Comparison of ENCODE assay signal across 8 cellular contexts in the genomic region with DNA sequence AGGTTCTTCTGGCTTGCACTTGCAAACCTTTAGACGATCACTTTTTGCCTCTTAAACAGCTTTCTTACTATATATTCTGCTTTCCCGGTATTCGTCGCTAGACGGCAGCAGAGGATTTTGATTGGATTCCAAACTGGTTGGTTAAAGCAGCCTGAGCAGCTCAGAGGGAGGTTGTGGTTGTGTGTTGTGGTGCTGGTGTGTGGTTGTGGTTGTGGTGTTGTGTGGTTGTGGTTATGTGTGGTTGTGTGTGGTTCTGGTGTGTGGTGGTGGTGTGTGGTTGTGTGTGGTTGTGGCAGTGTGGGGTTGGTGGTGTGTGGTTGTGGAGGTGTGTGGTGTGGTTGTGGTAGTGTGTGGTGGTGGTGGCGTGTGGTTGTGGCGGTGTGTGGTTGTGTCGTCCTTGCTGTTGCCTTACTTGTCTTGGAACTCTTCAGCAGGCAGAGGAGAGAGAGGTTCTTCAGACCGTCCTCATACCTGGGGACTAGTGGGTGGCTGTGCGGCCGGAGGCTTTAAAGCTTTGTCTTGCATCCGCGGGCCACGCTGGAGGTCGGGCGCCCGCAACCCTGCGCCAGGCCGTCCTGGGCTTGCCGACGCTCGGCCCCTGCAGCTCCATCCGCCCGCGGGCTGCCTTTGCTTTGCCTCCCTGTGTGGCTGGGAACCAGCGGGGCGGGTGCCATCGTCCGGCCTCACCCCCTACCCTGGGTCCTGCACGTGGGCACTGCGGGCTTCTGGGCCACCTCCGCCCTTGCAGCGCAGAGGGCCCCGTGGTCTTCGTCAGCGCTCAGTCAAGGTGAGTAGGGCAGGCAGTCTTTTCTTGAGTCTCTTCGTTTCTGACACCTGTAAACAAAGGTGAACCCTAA.
DNase-seq lines count a peak whose midpoint lies in the region; ATAC-seq and TF ChIP-seq lines count a peak whose summit lies in the region.

No MANE protein-coding gene starts in this region.

- H3K36me3 ChIP-seq in RWPE2 (ENCODE audit: low read depth) (no peaks in the 10 kb centered on the region), vagina (no peaks in the 10 kb centered on the region)

- H3K4me3 ChIP-seq in RWPE2 (ENCODE audit: severe bottlenecking) (no peak overlapping the region), dorsolateral prefrontal cortex (no peak overlapping the region), vagina (no peak overlapping the region)

- H3K9me3 ChIP-seq in RWPE2 (ENCODE audit: severe bottlenecking) (no peaks in the 10 kb centered on the region), vagina (no peaks in the 10 kb centered on the region)

- DNase-seq in NCI-H2227 (lab: John Stamatoyannopoulos, UW; ENCODE audit: unreplicated experiment) (peak; percentile 5), NCI-H2227 treated with DMSO at 0.1 percent for 48 hours (lab: John Stamatoyannopoulos, UW) (no peak), RWPE2 (ENCODE audit: low spot score) (no peak), dorsolateral prefrontal cortex (peak in 3 of 10 donors; percentile 29 to 72 (median 55)), lung microvascular endothelial cell (ENCODE audit: low read depth in 2 of 2) (peak; percentile 53 to 68), vagina (ENCODE audit: extremely low spot score in 2 of 2) (no peak)

- TF ChIP-seq POLR2A in vagina (IDR thresholded peaks at IDR 0.05) = no peak

- ATAC-seq in RWPE2 (ENCODE audit: low read depth) (peak; percentile 43; the same call in 2 of the 3 replicates), HG03571 (IDR thresholded peaks at IDR 0.05; ENCODE audit: unreplicated experiment) (no peak)

- H3K4me1 ChIP-seq in RWPE2 (ENCODE audit: insufficient read depth, poor library complexity, severe bottlenecking) (no peaks in the 10 kb centered on the region), vagina (no peaks in the 10 kb centered on the region)

- intact Hi-C loops in dorsolateral prefrontal cortex (cut with DNase I) (loop anchor here in 1 of 2 donors (5.0 kb wide), 1 partner anchor 257 kb away; no protein-coding TSS in a partner anchor), vagina (cut with DNase I) (loop anchor here (10.0 kb wide), 1 partner anchor 254 kb away; no protein-coding TSS in a partner anchor)

- H3K27ac ChIP-seq in RWPE2 (ENCODE audit: poor library complexity, severe bottlenecking) (no peak overlapping the region), dorsolateral prefrontal cortex (peak overlapping the region in 1 of 59 donors; percentile 54), vagina (no peak overlapping the region)

- TF ChIP-seq CTCF in LNCAP (IDR thresholded peaks at IDR 0.05) (peak; percentile 82), RWPE2 (IDR thresholded peaks at IDR 0.05; ENCODE audit: poor library complexity, severe bottlenecking) (peak; percentile 89), dorsolateral prefrontal cortex (IDR thresholded peaks at IDR 0.05 in 54 of 56, conservative IDR thresholded peaks at IDR 0.05 in 2 of 56; ENCODE audit: low read depth in 1 of 56, partially characterized antibody in 56 of 56) (peak in 55 of 56 donors; percentile 16 to 72 (median 54)), vagina (IDR thresholded peaks at IDR 0.05) (peak in 2 of 3 experiments; percentile 22 to 33)

- H3K27me3 ChIP-seq in RWPE2 (ENCODE audit: insufficient read depth, poor library complexity, severe bottlenecking) (no peaks in the 10 kb centered on the region), dorsolateral prefrontal cortex (peaks cover 0 to 15% (median 0%) of the 10 kb centered on the region in 45 donors), vagina (no peaks in the 10 kb centered on the region)

Comparison
In these comparisons a context has a peak if more than half of its experiments do, and no peak if none do; other contexts are left out.
1. DNase-seq: peak in NCI-H2227 (single experiment) and lung microvascular endothelial cell (2 of 2); none in NCI-H2227 treated with DMSO at 0.1 percent for 48 hours (single experiment), RWPE2 (single experiment) and vagina (0 of 2).
2. CTCF ChIP-seq: peak in every context shown above with its lines; median percentile 89 in RWPE2; 82 in LNCAP; 54 in dorsolateral prefrontal cortex; 28 in vagina.